In the genomic region with DNA sequence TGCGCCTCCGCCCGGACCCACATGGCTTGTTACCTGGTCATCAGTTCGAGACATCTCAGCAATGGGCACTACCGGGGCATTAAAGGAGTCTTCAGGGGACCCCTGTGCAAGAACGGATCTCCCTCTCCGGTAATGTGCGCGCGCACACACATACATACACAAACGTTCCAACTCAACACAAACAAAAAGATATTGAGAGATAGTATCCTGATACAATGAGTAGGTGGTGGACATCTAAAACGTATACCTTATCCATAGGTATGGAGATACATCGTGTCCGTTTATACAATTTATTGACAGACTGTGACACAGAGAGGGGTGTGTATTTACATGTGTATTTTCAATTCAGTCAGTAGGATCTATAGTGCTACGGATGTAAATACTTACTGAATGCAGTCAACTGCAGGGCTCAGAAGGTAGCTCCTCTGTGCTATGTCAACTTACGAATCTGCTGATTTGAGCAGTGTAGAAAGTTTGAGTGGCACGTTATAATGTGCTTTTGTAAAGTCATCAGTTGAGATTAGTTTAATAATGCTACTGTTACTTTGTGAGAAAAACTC, we compare ENCODE assay signal across 11 cellular contexts. TPM values are rescaled to one million over a fixed set of nuclear protein-coding genes. Genes with fewer than 3 reads are reported as not detected.
DNase-seq lines count a peak whose midpoint lies in the region; ATAC-seq, FAIRE-seq and TF ChIP-seq lines count a peak whose summit lies in the region.
"Had no signal": no experiment of that assay in that cellular context is flagged by ENCODE, and none has a peak within 500 bp of the region (broad histone marks: within the 10 kb centered on the region; RNA-seq: fewer than 3 reads in every experiment).

No MANE protein-coding gene starts in this region.

- no peak overlapping the region for H3K27ac ChIP-seq in PC-3 (ENCODE audit: low read length)
- no peak overlapping the region for H3K27ac ChIP-seq in hepatocyte
- no peak overlapping the region for H3K27ac ChIP-seq in prostate gland
- H3K27ac ChIP-seq in small intestine (ENCODE audit: low read depth in 1 of 2, low read length in 1 of 2), result no peak overlapping the region

- H3K9me2 ChIP-seq in PC-3 (replicated peaks; ENCODE audit: low read length) (no peaks in the 10 kb centered on the region), hepatocyte (replicated peaks; ENCODE audit: insufficient read depth) (no peaks in the 10 kb centered on the region)

- H3K36me3 ChIP-seq in H7 (replicated peaks; ENCODE audit: control insufficient read depth, insufficient read depth, low read length) (no peaks in the 10 kb centered on the region), PC-3 (ENCODE audit: low read depth, low read length) (no peaks in the 10 kb centered on the region), hepatocyte (replicated peaks; ENCODE audit: insufficient read depth, low read depth) (no peaks in the 10 kb centered on the region), prostate gland (no peaks in the 10 kb centered on the region), small intestine (ENCODE audit: control insufficient read depth in 2 of 2, insufficient read depth in 2 of 2, low read length in 2 of 2) (no peaks in the 10 kb centered on the region)

- CTCF ChIA-PET in PC-3 (lab: Charles Lee), result no interaction called here

- H3F3A ChIP-seq in PC-3 (ENCODE audit: low read length, unreplicated experiment), result no peaks in the 10 kb centered on the region

- H3K27me3 ChIP-seq in H7 (ENCODE audit: control insufficient read depth, insufficient read depth, low read length) (peaks cover 37% of the 10 kb centered on the region), PC-3 (ENCODE audit: low read length) (peaks cover 42% of the 10 kb centered on the region), hepatocyte (peaks cover 67% of the 10 kb centered on the region), prostate gland (replicated peaks; ENCODE audit: insufficient read depth) (peaks cover 6% of the 10 kb centered on the region), small intestine (ENCODE audit: control insufficient read depth in 2 of 2, insufficient read depth in 2 of 2, low read length in 2 of 2) (peaks cover 9 to 14% of the 10 kb centered on the region in 2 donors)

- no peaks in the 10 kb centered on the region for H3K4me1 ChIP-seq in PC-3 (ENCODE audit: insufficient read depth, low read length)
- H3K4me1 ChIP-seq in hepatocyte (ENCODE audit: insufficient read depth), result no peaks in the 10 kb centered on the region
- no peaks in the 10 kb centered on the region for H3K4me1 ChIP-seq in prostate gland (replicated peaks)
- H3K4me1 ChIP-seq in small intestine (ENCODE audit: control insufficient read depth in 2 of 2, insufficient read depth in 1 of 2, low read depth in 1 of 2, low read length in 1 of 2), result no peaks in the 10 kb centered on the region

- H3K4me2 ChIP-seq in PC-3 (ENCODE audit: low read length), result peak overlapping the region; percentile 54
- H3K4me2 ChIP-seq in hepatocyte, result peak overlapping the region; percentile 98

- FAIRE-seq in small intestine (lab: Jason Lieb, UNC), result no peak

- H4K20me1 ChIP-seq in PC-3 (ENCODE audit: low read length), result no peaks in the 10 kb centered on the region
- H4K20me1 ChIP-seq in hepatocyte (ENCODE audit: insufficient read depth, poor library complexity, severe bottlenecking), result no peaks in the 10 kb centered on the region

- ATAC-seq in PC-3, result no peak
- ATAC-seq in GM21526 (IDR thresholded peaks at IDR 0.05; ENCODE audit: low FRiP score, unreplicated experiment), result no peak

- POLR2A ChIA-PET in PC-3 (lab: Charles Lee; ENCODE audit: unreplicated experiment), result interaction anchor here (0.6 kb wide), 1 partner anchor 39 kb away, joined by 3 read pairs; no protein-coding TSS in a partner anchor

- no TSS peak for BruUV-seq in PC-3 (replicated peaks; lab: Mats Ljungman, UMichigan)

- no peak overlapping the region for H3K9ac ChIP-seq in PC-3 (ENCODE audit: low read length)

- H3K4me3 ChIP-seq in H7 (ENCODE audit: insufficient read depth, low read depth, low read length) (peak overlapping the region; percentile 31), PC-3 (ENCODE audit: low read length) (peak overlapping the region; percentile 13), hepatocyte (peak overlapping the region; percentile 44), prostate gland (peak overlapping the region; percentile 24 to 25), small intestine (ENCODE audit: low read depth in 1 of 2, low read length in 2 of 2) (no peak overlapping the region)

- intact Hi-C loops in PC-3 (cut with micrococcal nuclease) (loop anchor here (10.0 kb wide), 1 partner anchor 515 kb away; no protein-coding TSS in a partner anchor), prostate gland (cut with DNase I) (no loop called here)

- TF ChIP-seq POLR2A in prostate gland (IDR thresholded peaks at IDR 0.05), result no peak

- WGBS in hepatocyte (ENCODE audit: low lambda C conversion rate, missing lambda C conversion rate), result 17% methylated on average over 17 of the region's 17 CpGs
- 19% methylated on average over 17 of the region's 17 CpGs for WGBS in prostate gland
- 11 to 15% (median 12%) methylated on average over 17 of the region's 17 CpGs for WGBS in small intestine, 3 donors

- H2AFZ ChIP-seq in PC-3 (ENCODE audit: low read length) (peak overlapping the region; percentile 44; the same call in 1 of the 2 replicates), hepatocyte (peak overlapping the region; percentile 64)

- DNase-seq in H7 (no peak), PC-3 (no peak), hepatocyte (ENCODE audit: low spot score) (no peak), prostate gland (ENCODE audit: low spot score) (no peak), small intestine (no peak), NCI-H2081 treated with DMSO at 0.1 percent for 48 hours (lab: John Stamatoyannopoulos, UW) (no peak)
- DNase-seq: DMS153, NCI-H748 treated with DMSO at 0.1 percent for 48 hours had no signal

- H3K79me2 ChIP-seq in PC-3 (ENCODE audit: low read length) (no peaks in the 10 kb centered on the region), hepatocyte (no peaks in the 10 kb centered on the region)

- H3K9me3 ChIP-seq in PC-3 (ENCODE audit: low read length) (no peaks in the 10 kb centered on the region), hepatocyte (ENCODE audit: low read depth) (no peaks in the 10 kb centered on the region), prostate gland (no peaks in the 10 kb centered on the region), small intestine (ENCODE audit: control insufficient read depth, low read depth) (no peaks in the 10 kb centered on the region)

- TF ChIP-seq CTCF in PC-3 (conservative IDR thresholded peaks at IDR 0.05; ENCODE audit: low read depth, low read length) (no peak), hepatocyte (IDR thresholded peaks at IDR 0.05; ENCODE audit: poor library complexity) (no peak), prostate gland (IDR thresholded peaks at IDR 0.05) (no peak)

RNA-seq across cellular contexts. Expression of a gene that starts 0.5 kb away (rescaled TPM):
- not detected in 2 replicates for total RNA-seq in H7 (2014; rRNA removed; shearing (Covaris generic))
- total RNA-seq in PC-3 (2014; rRNA removed) (not detected in 2 replicates), hepatocyte (0.08 TPM in 1 of 2 replicates, not detected in the other), prostate gland (under 1 TPM in 1 of 2 donors, not detected in 1; 0.05 TPM)
- polyA plus RNA-seq in hepatocyte (not detected in 2 replicates), small intestine (under 1 TPM in 1 of 3 donors, not detected in 2; 0.03 TPM)
- total RNA-seq: natural killer cell treated with Interleukin-12 subunit alpha and Interleukin-12 subunit beta and Interleukin-15 and Interleukin-18, amount 100 ng/mL, for 72 hours; T-helper 1 cell treated with Interleukin-12 subunit alpha and Interleukin-12 subunit beta and Interleukin-4 antibody, amounts not matched to agents 30 ng/mL and 1 ng/mL, for 36 hours had no signal

RNA-seq across cellular contexts. Expression of a gene that starts 35.5 kb away (rescaled TPM):
- total RNA-seq in H7 (2014; rRNA removed; shearing (Covaris generic)), result not detected in 2 replicates
- total RNA-seq in PC-3 (2014; rRNA removed) (not detected in 2 replicates), hepatocyte (not detected in 2 replicates), prostate gland (1 to 10 TPM in 1 of 2 donors, not detected in 1; 1.8 TPM)
- polyA plus RNA-seq in hepatocyte (not detected in 2 replicates), small intestine (not detected)
- total RNA-seq: natural killer cell treated with Interleukin-12 subunit alpha and Interleukin-12 subunit beta and Interleukin-15 and Interleukin-18, amount 100 ng/mL, for 72 hours; T-helper 1 cell treated with Interleukin-12 subunit alpha and Interleukin-12 subunit beta and Interleukin-4 antibody, amounts not matched to agents 30 ng/mL and 1 ng/mL, for 36 hours had no signal

Comparison
In these comparisons a context has a peak if more than half of its experiments do, and no peak if none do; other contexts are left out.
1. H3K4me3 ChIP-seq: peak in H7 (single experiment), PC-3 (single experiment), hepatocyte (single experiment) and prostate gland (2 of 2); none in small intestine (0 of 2).